In the genomic region with DNA sequence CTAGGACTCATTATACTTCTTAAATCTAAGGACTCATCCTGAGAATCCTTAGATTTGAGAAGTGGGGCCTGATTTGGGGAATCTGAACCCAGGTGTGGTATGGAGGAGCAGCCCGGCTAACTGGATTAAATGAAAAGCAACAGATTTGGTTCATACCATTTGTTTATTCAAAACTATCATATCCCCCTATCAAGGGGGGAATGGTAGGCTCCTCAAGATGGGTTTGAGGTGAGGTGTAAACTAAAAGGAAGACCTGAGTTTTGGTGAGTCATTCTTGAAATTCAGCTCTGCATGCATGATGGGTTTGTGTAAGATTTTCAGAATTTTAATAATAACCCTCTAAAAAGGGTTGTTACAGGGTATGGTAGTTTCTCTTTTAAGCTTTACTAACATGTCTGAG, we compare ENCODE assay signal across 11 cellular contexts. TPM values are rescaled to one million over a fixed set of nuclear protein-coding genes. Genes with fewer than 3 reads are reported as not detected.
DNase-seq lines count a peak whose midpoint lies in the region; ATAC-seq and TF ChIP-seq lines count a peak whose summit lies in the region.
"Had no signal": no experiment of that assay in that cellular context is flagged by ENCODE, and none has a peak within 500 bp of the region (broad histone marks: within the 10 kb centered on the region; RNA-seq: fewer than 3 reads in every experiment).

No MANE protein-coding gene starts in this region.

- peaks cover 7% of the 10 kb centered on the region for H3K4me1 ChIP-seq in thymus (ENCODE audit: control insufficient read depth, insufficient read depth, low read length)
- peaks cover 0 to 9% (median 0%) of the 10 kb centered on the region in 12 donors for H3K4me1 ChIP-seq in heart left ventricle
- H3K4me1 ChIP-seq in MM.1S (ENCODE audit: low read length), result no peaks in the 10 kb centered on the region

- no peaks in the 10 kb centered on the region for H3K9me2 ChIP-seq in MM.1S (replicated peaks; ENCODE audit: insufficient read depth, low read length)

- peak overlapping the region; percentile 68 for H3K27ac ChIP-seq in thymus (ENCODE audit: low read depth)
- peak overlapping the region in 1 of 12 donors; percentile 70 for H3K27ac ChIP-seq in heart left ventricle
- H3K27ac ChIP-seq in MM.1S (ENCODE audit: low read length), result no peak overlapping the region
- H3K27ac ChIP-seq: C4-2B, cardiac muscle cell had no signal

- no peaks in the 10 kb centered on the region for H3K79me2 ChIP-seq in MM.1S (ENCODE audit: low read length)

- H3K27me3 ChIP-seq in thymus (ENCODE audit: control insufficient read depth, insufficient read depth) (no peaks in the 10 kb centered on the region), heart left ventricle (no peaks in the 10 kb centered on the region), MM.1S (replicated peaks; ENCODE audit: insufficient read depth, low read length) (no peaks in the 10 kb centered on the region)
- H3K27me3 ChIP-seq: cardiac muscle cell had no signal

- no peak overlapping the region for H3K4me2 ChIP-seq in MM.1S (ENCODE audit: low read depth, low read length)

- WGBS in thymus, result 95% methylated on average over 1 of the region's 1 CpG
- WGBS in heart left ventricle, 4 donors, result 92 to 100% (median 97%) methylated on average over 1 of the region's 1 CpG

- no peaks in the 10 kb centered on the region for H4K20me1 ChIP-seq in MM.1S (ENCODE audit: insufficient read depth, low read length)

- no peaks in the 10 kb centered on the region for H3F3A ChIP-seq in MM.1S (ENCODE audit: insufficient read depth, low read length)

- no peak overlapping the region for H3K9ac ChIP-seq in MM.1S (ENCODE audit: low read length)

- ATAC-seq in HG02610 (IDR thresholded peaks at IDR 0.05; ENCODE audit: unreplicated experiment) (peak; percentile 83), HG03558 (IDR thresholded peaks at IDR 0.05; ENCODE audit: extremely low read depth, unreplicated experiment) (peak; percentile 80), heart left ventricle (no peak)

- DNase-seq in stimulated activated CD4-positive, alpha-beta T cell treated with anti-CD3 and anti-CD28 coated beads, Interleukin-4, amount 100 ng/mL, for 24 hours, result peak; percentile 20
- DNase-seq in stimulated activated CD4-positive, alpha-beta T cell treated with anti-CD3 and anti-CD28 coated beads, Interleukin-4, amount 100 ng/mL, for 1 hour, result no peak
- no peak for DNase-seq in heart left ventricle
- no peak for DNase-seq in midbrain (lab: John Stamatoyannopoulos, UW)
- no peak for DNase-seq in MM.1S
- DNase-seq: NCI-H2107 had no signal

- no peak overlapping the region for H3K4me3 ChIP-seq in thymus (ENCODE audit: low read length)
- no peak overlapping the region for H3K4me3 ChIP-seq in heart left ventricle
- no peak overlapping the region for H3K4me3 ChIP-seq in MM.1S (ENCODE audit: low read length)
- H3K4me3 ChIP-seq: cardiac muscle cell had no signal

- H3K36me3 ChIP-seq in thymus (ENCODE audit: control insufficient read depth, insufficient read depth) (no peaks in the 10 kb centered on the region), heart left ventricle (no peaks in the 10 kb centered on the region), MM.1S (replicated peaks; ENCODE audit: insufficient read depth, low read length) (no peaks in the 10 kb centered on the region)
- H3K36me3 ChIP-seq: cardiac muscle cell had no signal

- H3K9me3 ChIP-seq in thymus (ENCODE audit: control insufficient read depth) (no peaks in the 10 kb centered on the region), heart left ventricle (peaks cover 0 to 32% (median 7%) of the 10 kb centered on the region in 12 donors), MM.1S (replicated peaks; ENCODE audit: insufficient read depth, low read length) (no peaks in the 10 kb centered on the region)

- no peak overlapping the region for H2AFZ ChIP-seq in MM.1S (ENCODE audit: low read length)

- intact Hi-C loops in heart left ventricle (cut with DNase I), result loop anchor here in 1 of 10 donors (10.0 kb wide), 1 partner anchor 225 kb away; no protein-coding TSS in a partner anchor

- TF ChIP-seq CTCF in heart left ventricle (IDR thresholded peaks at IDR 0.05) (no peak), MM.1S (IDR thresholded peaks at IDR 0.05; ENCODE audit: low read length) (no peak)

- no peak for TF ChIP-seq POLR2A in heart left ventricle (IDR thresholded peaks at IDR 0.05)

RNA-seq across cellular contexts. Expression of gene CASP6, which starts 53.4 kb away (rescaled TPM):
- polyA plus RNA-seq in thymus (24.6 TPM), heart left ventricle (1 to 10 TPM; 4.4 to 5.7 TPM)
- total RNA-seq in heart left ventricle, result 10 to 100 TPM in 1 of 9 donors, 1 to 10 TPM in 8; 3.5 to 16.4 (median 6.5) TPM

Comparison
In these comparisons a context has a peak if more than half of its experiments do, and no peak if none do; other contexts are left out.
1. ATAC-seq: peak in HG02610 (single experiment) and HG03558 (single experiment); none in heart left ventricle (0 of 4).